27 cellular contexts compared by ENCODE assay signal in the genomic region with DNA sequence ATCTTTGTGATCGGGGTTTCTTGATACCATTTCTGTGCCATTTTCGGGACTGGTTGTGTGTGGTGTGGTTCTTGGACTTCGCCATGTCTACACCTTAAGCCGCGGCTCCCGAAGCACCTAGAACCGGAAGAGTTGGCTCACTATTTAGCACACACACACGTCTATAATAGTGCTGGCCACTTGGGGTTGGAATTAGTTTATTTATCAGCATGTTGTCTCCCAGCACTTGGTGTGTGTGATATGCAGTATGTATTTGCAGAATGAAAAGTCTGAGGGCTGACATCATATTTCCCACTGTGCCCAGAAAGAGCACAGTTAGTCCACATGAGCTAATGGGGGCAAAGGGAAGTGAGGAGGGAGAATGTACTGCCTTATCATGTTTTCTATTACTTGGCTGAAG.
"Had no signal": no experiment of that assay in that cellular context is flagged by ENCODE, and none has a peak within 500 bp of the region (broad histone marks: within the 10 kb centered on the region; RNA-seq: fewer than 3 reads in every experiment).

No MANE protein-coding gene starts in this region.

- ATAC-seq: activated T-cell treated with anti-CD3 and anti-CD28 coated beads, Interleukin-2, amount 50 U/mL, for 72 hours; gastroesophageal sphincter had no signal

- DNase-seq: activated CD4-positive, alpha-beta memory T cell treated with anti-CD3 and anti-CD28 coated beads, Interleukin-2, amount 10 ng/mL, durations not matched to agents 7 days and 5 days; activated CD4-positive, alpha-beta T cell treated with anti-CD3 and anti-CD28 coated beads for 1 hour; activated CD4-positive, alpha-beta T cell treated with anti-CD3 and anti-CD28 coated beads for 4 hours; activated CD4-positive, alpha-beta T cell treated with anti-CD3 and anti-CD28 coated beads, Interleukin-2, amount 10 ng/mL, durations not matched to agents 7 days and 5 days; activated CD4-positive, alpha-beta T cell treated with anti-CD3 and anti-CD28 coated beads, Interleukin-2, amount 50 U/mL, for 4 hours; activated CD4-positive, CD25-positive, alpha-beta regulatory T cell; activated CD8-positive, alpha-beta memory T cell treated with anti-CD3 and anti-CD28 coated beads, Interleukin-2, amount 50 U/mL, for 48 hours; activated gamma-delta T cell; activated naive CD4-positive, alpha-beta T cell; activated naive CD4-positive, alpha-beta T cell treated with anti-CD3 and anti-CD28 coated beads, Interleukin-2, amount 50 U/mL, for 16 hours; activated T-cell treated with anti-CD3 and anti-CD28 coated beads for 4 hours; activated T-cell treated with anti-CD3 and anti-CD28 coated beads, Interleukin-2, amount 50 U/mL, for 24 hours; activated T-cell treated with anti-CD3 and anti-CD28 coated beads, Interleukin-2, amount 50 U/mL, for 72 hours; amniotic stem cell; anterior cingulate cortex; brain microvascular endothelial cell; central memory CD4-positive, alpha-beta T cell; cerebellar nuclear complex; colonic mucosa; effector CD8-positive, alpha-beta T cell; esophagus squamous epithelium; foreskin melanocyte; head of caudate nucleus; T-helper 1 cell; T-helper 2 cell had no signal

- H3K27me3 ChIP-seq: brain microvascular endothelial cell, colonic mucosa, esophagus squamous epithelium, gastroesophageal sphincter had no signal

- H3K4me1 ChIP-seq: colonic mucosa, esophagus squamous epithelium, gastroesophageal sphincter had no signal

- H3K36me3 ChIP-seq: colonic mucosa had no signal

- H3K4me3 ChIP-seq: colonic mucosa, esophagus squamous epithelium, gastroesophageal sphincter had no signal

- H3K27ac ChIP-seq: brain microvascular endothelial cell, colonic mucosa, epithelial cell of prostate, esophagus squamous epithelium, gastroesophageal sphincter had no signal

- H3K9me3 ChIP-seq: colonic mucosa, esophagus squamous epithelium, gastroesophageal sphincter had no signal
